ENCODE assay signal across 1 cellular context in genomic region chr11:113998574-113998973, GRCh38.
TF ChIP-seq lines count a peak whose summit lies in the region.

No MANE protein-coding gene starts in this region.

TF ChIP-seq in H1, 55 proteins besides CTCF, POLR2A, EP300 and RAD21:
- TF ChIP-seq ATF2 (IDR thresholded peaks at IDR 0.05; ENCODE audit: low read length): no peak
- no peak for TF ChIP-seq SIRT6 (IDR thresholded peaks at IDR 0.05; ENCODE audit: low read length)
- no peak for TF ChIP-seq CBX5 (IDR thresholded peaks at IDR 0.05; ENCODE audit: low read depth, low read length)
- TF ChIP-seq SAP30 (IDR thresholded peaks at IDR 0.05; ENCODE audit: insufficient read depth, insufficient replicate concordance, low read length): no peak
- no peak for TF ChIP-seq RNF2 (IDR thresholded peaks at IDR 0.05; ENCODE audit: borderline replicate concordance, low read depth, low read length, missing control alignments, poor library complexity, severe bottlenecking)
- no peak for TF ChIP-seq SIN3A (conservative IDR thresholded peaks at IDR 0.05 in 1 of 2, IDR thresholded peaks at IDR 0.05 in 1 of 2; ENCODE audit: low read depth in 1 of 2, low read length in 2 of 2)
- no peak for TF ChIP-seq POLR2AphosphoS5 (IDR thresholded peaks at IDR 0.05; ENCODE audit: low read depth, low read length)
- no peak for TF ChIP-seq BACH1 (IDR thresholded peaks at IDR 0.05; ENCODE audit: low read length)
- no peak for TF ChIP-seq KDM1A (IDR thresholded peaks at IDR 0.05; ENCODE audit: borderline replicate concordance, low read length)
- TF ChIP-seq ATF3 (IDR thresholded peaks at IDR 0.05; ENCODE audit: insufficient read depth, low read depth, low read length): no peak
- TF ChIP-seq FOSL1 (IDR thresholded peaks at IDR 0.05; ENCODE audit: insufficient read depth, low read depth, low read length): no peak
- no peak for TF ChIP-seq TAF7 (optimal IDR thresholded peaks at IDR 0.05; ENCODE audit: borderline replicate concordance, low read depth, low read length)
